Comparison of ENCODE assay signal across 1 cellular context in the genomic region with DNA sequence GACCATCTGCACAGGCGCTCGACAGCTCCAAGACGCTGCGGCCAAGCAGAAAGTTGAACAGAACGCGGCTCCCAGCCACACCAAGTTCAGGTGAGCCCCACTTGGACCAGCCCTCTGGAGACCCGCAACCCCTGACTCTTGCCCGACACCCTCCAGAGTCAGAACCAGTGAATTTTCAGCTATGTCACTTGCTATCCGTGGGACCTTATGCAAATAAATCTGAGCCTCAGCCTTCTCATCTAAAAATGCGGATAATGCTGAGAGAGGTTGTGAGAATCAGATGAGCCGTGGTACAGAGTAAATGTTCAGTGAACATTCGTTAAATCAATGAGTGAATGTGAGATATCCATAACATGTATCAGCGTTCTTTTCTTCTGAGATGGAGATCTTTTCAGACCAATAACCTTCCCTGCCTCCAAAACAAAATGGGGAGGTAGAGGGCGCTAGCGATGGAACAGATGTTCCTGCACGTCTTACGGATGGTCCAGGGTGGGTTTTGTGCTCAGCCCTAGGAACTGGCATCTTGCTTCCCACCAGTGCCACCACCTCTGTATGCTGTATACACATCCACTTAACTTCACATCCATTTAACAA.
TF ChIP-seq lines count a peak whose summit lies in the region.

No MANE protein-coding gene starts in this region.

TF ChIP-seq in H1, 55 proteins besides CTCF, POLR2A, EP300 and RAD21 (continued from another document):
- TF ChIP-seq, protein P1, sequence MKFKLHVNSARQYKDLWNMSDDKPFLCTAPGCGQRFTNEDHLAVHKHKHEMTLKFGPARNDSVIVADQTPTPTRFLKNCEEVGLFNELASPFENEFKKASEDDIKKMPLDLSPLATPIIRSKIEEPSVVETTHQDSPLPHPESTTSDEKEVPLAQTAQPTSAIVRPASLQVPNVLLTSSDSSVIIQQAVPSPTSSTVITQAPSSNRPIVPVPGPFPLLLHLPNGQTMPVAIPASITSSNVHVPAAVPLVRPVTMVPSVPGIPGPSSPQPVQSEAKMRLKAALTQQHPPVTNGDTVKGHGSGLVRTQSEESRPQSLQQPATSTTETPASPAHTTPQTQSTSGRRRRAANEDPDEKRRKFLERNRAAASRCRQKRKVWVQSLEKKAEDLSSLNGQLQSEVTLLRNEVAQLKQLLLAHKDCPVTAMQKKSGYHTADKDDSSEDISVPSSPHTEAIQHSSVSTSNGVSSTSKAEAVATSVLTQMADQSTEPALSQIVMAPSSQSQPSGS (IDR thresholded peaks at IDR 0.05; ENCODE audit: low read length): no peak
- TF ChIP-seq YY1 (IDR thresholded peaks at IDR 0.05; ENCODE audit: low read depth, low read length): peak; percentile 73
- no peak for TF ChIP-seq TAF7 (optimal IDR thresholded peaks at IDR 0.05; ENCODE audit: borderline replicate concordance, low read depth, low read length)
- peak; percentile 2 for TF ChIP-seq KDM4A (IDR thresholded peaks at IDR 0.05; ENCODE audit: low read depth, low read length, severe bottlenecking)
- TF ChIP-seq KDM5A (IDR thresholded peaks at IDR 0.05; ENCODE audit: low read length): no peak
- TF ChIP-seq EZH2 (IDR thresholded peaks at IDR 0.05; ENCODE audit: low read depth, low read length, severe bottlenecking): no peak
